In the genomic region with DNA sequence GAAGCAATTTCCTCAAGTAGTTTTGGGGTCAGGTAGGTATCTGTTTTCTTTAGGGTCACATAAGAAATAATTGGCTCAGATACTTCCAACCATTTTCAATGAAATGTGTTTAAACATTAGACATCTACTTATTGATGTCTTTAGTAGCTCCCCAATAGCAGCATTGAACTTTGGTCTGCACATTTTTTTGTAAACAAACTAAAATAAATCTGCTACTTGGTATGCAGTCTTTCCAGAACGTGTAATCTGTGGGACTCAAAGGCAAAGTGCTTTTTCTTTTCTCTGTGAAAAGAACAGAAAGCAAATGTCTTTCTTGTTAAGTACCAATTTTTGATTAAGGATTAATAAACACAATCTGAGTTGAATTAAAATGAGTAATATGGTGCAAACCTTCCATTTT, we compare ENCODE assay signal across 43 cellular contexts. TPM values are rescaled to one million over a fixed set of nuclear protein-coding genes. Genes with fewer than 3 reads are reported as not detected.
"Had no signal": no experiment of that assay in that cellular context is flagged by ENCODE, and none has a peak within 500 bp of the region (broad histone marks: within the 10 kb centered on the region; RNA-seq: fewer than 3 reads in every experiment).

No MANE protein-coding gene starts in this region.

- H3K36me3 ChIP-seq: adrenal gland, ascending aorta, brain microvascular endothelial cell, breast epithelium, cardiac muscle cell had no signal

- H3K27me3 Mint-ChIP-seq: activated naive CD8-positive, alpha-beta T cell had no signal

- H3K9me3 Mint-ChIP-seq: activated naive CD4-positive, alpha-beta T cell treated with anti-CD3 and anti-CD28 coated beads, Interleukin-2, amount 50 U/mL, for 24 hours; activated naive CD8-positive, alpha-beta T cell treated with anti-CD3 and anti-CD28 coated beads, Interleukin-2, amount 50 U/mL, for 24 hours; activated T-cell treated with anti-CD3 and anti-CD28 coated beads, Interleukin-2, amount 50 U/mL, for 24 hours; activated T-cell treated with anti-CD3 and anti-CD28 coated beads, Interleukin-2, amount 50 U/mL, for 4 hours; activated T-helper 17 cell treated with anti-CD3 and anti-CD28 coated beads, Interleukin-2, amount 50 U/mL, for 72 hours; activated T-helper 2 cell treated with anti-CD3 and anti-CD28 coated beads, Interferon-gamma antibody, Interleukin-2, Interleukin-4, amounts not matched to agents 10 μg/mL and 5 μg/mL and 100 μg/mL, durations not matched to agents 14 hours and 24 hours and 36 hours; central memory CD8-positive, alpha-beta T cell had no signal

- H3K27me3 ChIP-seq: adrenal gland, ascending aorta, body of pancreas, brain microvascular endothelial cell, breast epithelium, cardiac muscle cell had no signal

- H3K27ac Mint-ChIP-seq: activated naive CD4-positive, alpha-beta T cell treated with anti-CD3 and anti-CD28 coated beads for 36 hours; activated naive CD4-positive, alpha-beta T cell treated with anti-CD3 and anti-CD28 coated beads, Interleukin-2, amount 10 ng/mL, durations not matched to agents 7 days and 5 days; activated naive CD4-positive, alpha-beta T cell treated with anti-CD3 and anti-CD28 coated beads, Interleukin-2, amount 50 U/mL, for 24 hours; activated naive CD4-positive, alpha-beta T cell treated with anti-CD3 and anti-CD28 coated beads, Interleukin-2, amount 50 U/mL, for 72 hours; activated naive CD8-positive, alpha-beta T cell; activated naive CD8-positive, alpha-beta T cell treated with anti-CD3 and anti-CD28 coated beads for 36 hours; activated naive CD8-positive, alpha-beta T cell treated with anti-CD3 and anti-CD28 coated beads, Interleukin-2, amount 10 ng/mL, durations not matched to agents 7 days and 5 days; activated naive CD8-positive, alpha-beta T cell treated with anti-CD3 and anti-CD28 coated beads, Interleukin-2, amount 50 U/mL, for 24 hours; activated T-cell treated with anti-CD3 and anti-CD28 coated beads, Interleukin-2, amount 50 U/mL, for 24 hours; activated T-cell treated with anti-CD3 and anti-CD28 coated beads, Interleukin-2, amount 50 U/mL, for 72 hours; activated T-helper 1 cell treated with anti-CD3 and anti-CD28 coated beads, Interleukin-12 subunit alpha, Interleukin-12 subunit beta, Interleukin-2, Interleukin-4 antibody, amounts not matched to agents 30 ng/mL and 10 ng/mL and 1 ng/mL, durations not matched to agents 14 hours and 24 hours and 36 hours; activated T-helper 17 cell treated with anti-CD3 and anti-CD28 coated beads, Interleukin-2, amount 50 U/mL, for 72 hours; activated T-helper 2 cell treated with anti-CD3 and anti-CD28 coated beads, Interferon-gamma antibody, Interleukin-2, Interleukin-4, amounts not matched to agents 10 μg/mL and 5 μg/mL and 100 μg/mL, durations not matched to agents 14 hours and 24 hours and 36 hours; brain had no signal

- ATAC-seq: activated naive CD4-positive, alpha-beta T cell treated with anti-CD3 and anti-CD28 coated beads, Interleukin-2, amount 50 U/mL, for 72 hours; activated naive CD8-positive, alpha-beta T cell treated with anti-CD3 and anti-CD28 coated beads, Interleukin-2, amount 50 U/mL, for 24 hours; activated T-cell treated with anti-CD3 and anti-CD28 coated beads, Interleukin-2, amount 50 U/mL, for 4 hours; activated T-cell treated with anti-CD3 and anti-CD28 coated beads, Interleukin-2, amount 50 U/mL, for 72 hours; activated T-helper 17 cell treated with anti-CD3 and anti-CD28 coated beads, Interleukin-2, amount 50 U/mL, for 72 hours; body of pancreas had no signal

- H3K9me3 ChIP-seq: adrenal gland, ascending aorta, body of pancreas, breast epithelium had no signal

- H3K4me1 Mint-ChIP-seq: activated naive CD4-positive, alpha-beta T cell treated with anti-CD3 and anti-CD28 coated beads, Interleukin-2, amount 10 ng/mL, durations not matched to agents 7 days and 5 days; activated naive CD8-positive, alpha-beta T cell treated with anti-CD3 and anti-CD28 coated beads for 36 hours; activated naive CD8-positive, alpha-beta T cell treated with anti-CD3 and anti-CD28 coated beads, Interleukin-2, amount 10 ng/mL, durations not matched to agents 7 days and 5 days; activated naive CD8-positive, alpha-beta T cell treated with anti-CD3 and anti-CD28 coated beads, Interleukin-2, amount 50 U/mL, for 24 hours; activated T-helper 17 cell treated with anti-CD3 and anti-CD28 coated beads, Interleukin-2, amount 50 U/mL, for 72 hours; brain; central memory CD8-positive, alpha-beta T cell had no signal

- FAIRE-seq: astrocyte, bronchial epithelial cell had no signal

- H3K27ac ChIP-seq: adrenal gland, ascending aorta, body of pancreas, brain microvascular endothelial cell, breast epithelium, cardiac muscle cell had no signal

- H3K4me3 ChIP-seq: adrenal gland, ascending aorta, body of pancreas, breast epithelium, cardiac muscle cell had no signal

- DNase-seq: activated effector memory CD4-positive, alpha-beta T cell treated with anti-CD3 and anti-CD28 coated beads, Interleukin-2, amount 50 U/mL, for 16 hours; activated effector memory CD4-positive, alpha-beta T cell treated with Interleukin-2 at 50 U/mL for 16 hours; activated gamma-delta T cell; activated gamma-delta T cell treated with Interleukin-2 at 50 U/mL for 16 hours; activated naive CD4-positive, alpha-beta T cell; activated naive CD4-positive, alpha-beta T cell treated with anti-CD3 and anti-CD28 coated beads for 36 hours; activated naive CD4-positive, alpha-beta T cell treated with anti-CD3 and anti-CD28 coated beads, Interleukin-2, amount 10 ng/mL, durations not matched to agents 7 days and 5 days; activated naive CD4-positive, alpha-beta T cell treated with anti-CD3 and anti-CD28 coated beads, Interleukin-2, amount 50 U/mL, for 16 hours; activated naive CD4-positive, alpha-beta T cell treated with Interleukin-2 at 50 U/mL for 16 hours; activated naive CD8-positive, alpha-beta T cell treated with anti-CD3 and anti-CD28 coated beads for 36 hours; activated naive CD8-positive, alpha-beta T cell treated with anti-CD3 and anti-CD28 coated beads, Interleukin-2, amount 10 ng/mL, durations not matched to agents 7 days and 5 days; activated naive CD8-positive, alpha-beta T cell treated with anti-CD3 and anti-CD28 coated beads, Interleukin-2, amount 50 U/mL, for 24 hours; activated T-cell treated with anti-CD3 and anti-CD28 coated beads for 4 hours; activated T-cell treated with anti-CD3 and anti-CD28 coated beads, Interleukin-2, amount 50 U/mL, for 1 hour; activated T-cell treated with anti-CD3 and anti-CD28 coated beads, Interleukin-2, amount 50 U/mL, for 24 hours; activated T-cell treated with anti-CD3 and anti-CD28 coated beads, Interleukin-2, amount 50 U/mL, for 4 hours; activated T-cell treated with anti-CD3 and anti-CD28 coated beads, Interleukin-2, amount 50 U/mL, for 48 hours; activated T-cell treated with anti-CD3 and anti-CD28 coated beads, Interleukin-2, amount 50 U/mL, for 72 hours; adrenal gland; amniotic stem cell; amygdala; anterior cingulate cortex; aorta; body of pancreas; brain microvascular endothelial cell; caudate nucleus; central memory CD4-positive, alpha-beta T cell; cerebellar nuclear complex had no signal

- H3K36me3 Mint-ChIP-seq: activated naive CD4-positive, alpha-beta T cell treated with anti-CD3 and anti-CD28 coated beads, Interleukin-2, amount 10 ng/mL, durations not matched to agents 7 days and 5 days; activated naive CD4-positive, alpha-beta T cell treated with anti-CD3 and anti-CD28 coated beads, Interleukin-2, amount 50 U/mL, for 24 hours; activated naive CD8-positive, alpha-beta T cell; activated naive CD8-positive, alpha-beta T cell treated with anti-CD3 and anti-CD28 coated beads for 36 hours; activated naive CD8-positive, alpha-beta T cell treated with anti-CD3 and anti-CD28 coated beads, Interleukin-2, amount 10 ng/mL, durations not matched to agents 7 days and 5 days; brain had no signal

- H3K4me1 ChIP-seq: adrenal gland, ascending aorta, breast epithelium had no signal

- H3K4me3 Mint-ChIP-seq: activated naive CD4-positive, alpha-beta T cell treated with anti-CD3 and anti-CD28 coated beads for 36 hours; activated naive CD4-positive, alpha-beta T cell treated with anti-CD3 and anti-CD28 coated beads, Interleukin-2, amount 10 ng/mL, durations not matched to agents 7 days and 5 days; activated naive CD4-positive, alpha-beta T cell treated with anti-CD3 and anti-CD28 coated beads, Interleukin-2, amount 50 U/mL, for 24 hours; activated naive CD8-positive, alpha-beta T cell; activated naive CD8-positive, alpha-beta T cell treated with anti-CD3 and anti-CD28 coated beads for 36 hours; activated naive CD8-positive, alpha-beta T cell treated with anti-CD3 and anti-CD28 coated beads, Interleukin-2, amount 10 ng/mL, durations not matched to agents 7 days and 5 days; activated naive CD8-positive, alpha-beta T cell treated with anti-CD3 and anti-CD28 coated beads, Interleukin-2, amount 50 U/mL, for 24 hours; activated T-cell treated with anti-CD3 and anti-CD28 coated beads, Interleukin-2, amount 50 U/mL, for 24 hours; activated T-cell treated with anti-CD3 and anti-CD28 coated beads, Interleukin-2, amount 50 U/mL, for 4 hours; activated T-cell treated with anti-CD3 and anti-CD28 coated beads, Interleukin-2, amount 50 U/mL, for 72 hours; activated T-helper 1 cell treated with anti-CD3 and anti-CD28 coated beads, Interleukin-12 subunit alpha, Interleukin-12 subunit beta, Interleukin-2, Interleukin-4 antibody, amounts not matched to agents 30 ng/mL and 10 ng/mL and 1 ng/mL, durations not matched to agents 14 hours and 24 hours and 36 hours; activated T-helper 17 cell treated with anti-CD3 and anti-CD28 coated beads, Interleukin-2, amount 50 U/mL, for 72 hours; brain; central memory CD8-positive, alpha-beta T cell had no signal

RNA-seq across cellular contexts. Expression of a gene that starts 13.6 kb away (rescaled TPM):
- total RNA-seq: activated naive CD4-positive, alpha-beta T cell treated with anti-CD3 and anti-CD28 coated beads for 36 hours; activated naive CD4-positive, alpha-beta T cell treated with anti-CD3 and anti-CD28 coated beads, Interleukin-2, amount 50 U/mL, for 72 hours; activated naive CD8-positive, alpha-beta T cell treated with anti-CD3 and anti-CD28 coated beads for 36 hours; activated naive CD8-positive, alpha-beta T cell treated with anti-CD3 and anti-CD28 coated beads, Interleukin-2, amount 10 ng/mL, durations not matched to agents 7 days and 5 days; activated T-cell treated with anti-CD3 and anti-CD28 coated beads, Interleukin-2, amount 50 U/mL, for 4 hours; activated T-cell treated with anti-CD3 and anti-CD28 coated beads, Interleukin-2, amount 50 U/mL, for 72 hours; activated T-helper 1 cell treated with anti-CD3 and anti-CD28 coated beads, Interleukin-12 subunit alpha, Interleukin-12 subunit beta, Interleukin-2, Interleukin-4 antibody, amounts not matched to agents 30 ng/mL and 10 ng/mL and 1 ng/mL, durations not matched to agents 14 hours and 24 hours and 36 hours; activated T-helper 17 cell treated with anti-CD3 and anti-CD28 coated beads, Interleukin-2, amount 50 U/mL, for 72 hours; activated T-helper 2 cell treated with anti-CD3 and anti-CD28 coated beads, Interferon-gamma antibody, Interleukin-2, Interleukin-4, amounts not matched to agents 10 μg/mL and 5 μg/mL and 100 μg/mL, durations not matched to agents 14 hours and 24 hours and 36 hours; aorta; ascending aorta; astrocyte; body of pancreas; bronchial epithelial cell; cardiac muscle cell; cardiac septum; cerebellum had no signal
- polyA plus RNA-seq: adrenal gland, aorta had no signal
